Comparison of ENCODE assay signal across 1 cellular context in the genomic region with DNA sequence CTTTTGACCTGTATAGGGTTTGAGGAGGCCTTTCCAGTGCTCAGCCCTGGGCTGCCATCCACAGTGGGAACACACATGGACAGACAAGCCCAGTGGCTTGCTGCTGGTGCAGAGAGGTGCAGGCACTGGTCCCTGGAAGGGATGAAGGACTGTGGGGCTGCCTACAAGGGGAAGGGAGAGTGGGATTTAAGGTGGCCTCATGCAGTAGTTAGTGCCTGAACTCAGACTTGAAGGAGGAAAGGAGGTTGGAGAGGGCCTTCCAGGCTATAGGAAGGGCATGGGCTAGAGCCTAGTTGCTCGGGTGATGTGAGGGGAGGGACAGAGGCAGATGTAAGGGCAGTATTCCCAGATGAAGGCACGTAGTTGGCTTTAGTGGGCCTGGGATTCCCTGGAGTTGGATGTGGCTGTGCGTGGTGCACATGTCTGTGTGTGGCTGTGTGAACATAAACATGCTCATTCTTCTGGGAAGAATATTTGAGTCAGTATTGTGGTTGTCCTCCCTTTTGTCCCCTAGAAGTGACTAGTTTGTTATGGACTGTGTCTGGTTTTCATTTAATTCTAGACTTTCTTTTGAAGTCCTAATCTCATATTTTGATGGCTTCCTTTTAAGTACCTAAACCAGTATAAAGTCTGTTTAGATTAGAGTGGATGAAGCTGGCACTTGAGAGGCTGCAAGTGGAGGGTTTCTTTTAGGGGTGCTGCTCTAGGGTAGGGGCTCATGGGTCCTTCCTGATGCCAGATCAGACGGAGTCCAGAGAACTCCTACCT.
TF ChIP-seq lines count a peak whose summit lies in the region.

No MANE protein-coding gene starts in this region.

TF ChIP-seq in A549, 52 proteins besides CTCF, POLR2A, EP300 and RAD21:
- no peak for TF ChIP-seq SREBF2 (IDR thresholded peaks at IDR 0.05)
TF ChIP-seq in A549: peak in this region for 0.
